Comparison of ENCODE assay signal across 8 cellular contexts in genomic region chr10:1109795-1110673, GRCh38. TPM values are rescaled to one million over a fixed set of nuclear protein-coding genes. Genes with fewer than 3 reads are reported as not detected.
DNase-seq lines count a peak whose midpoint lies in the region; ATAC-seq, FAIRE-seq and TF ChIP-seq lines count a peak whose summit lies in the region.

No MANE protein-coding gene starts in this region.

- FAIRE-seq in bronchial epithelial cell (lab: Jason Lieb, UNC) = no peak

- H3K27me3 ChIP-seq in WERI-Rb-1 (ENCODE audit: insufficient read depth, low read depth, severe bottlenecking) = no peaks in the 10 kb centered on the region
- H3K27me3 ChIP-seq in bronchial epithelial cell (ENCODE audit: control insufficient read depth, insufficient read depth, low read length) = no peaks in the 10 kb centered on the region

- H3K4me3 ChIP-seq in WERI-Rb-1 (ENCODE audit: low read depth, low read length) (no peak overlapping the region), bronchial epithelial cell (ENCODE audit: low read depth, low read length) (no peak overlapping the region)

- no peaks in the 10 kb centered on the region for H3K36me3 ChIP-seq in WERI-Rb-1
- H3K36me3 ChIP-seq in bronchial epithelial cell (ENCODE audit: control insufficient read depth, insufficient read depth, low read length) = peaks cover 29% of the 10 kb centered on the region

- TF ChIP-seq CTCF in GM10266 (IDR thresholded peaks at IDR 0.05; ENCODE audit: control insufficient read depth, insufficient read depth, low read depth, missing control alignments) (peak; percentile 68), WERI-Rb-1 (IDR thresholded peaks at IDR 0.05; ENCODE audit: low read depth, low read length) (peak; percentile 54), bronchial epithelial cell (IDR thresholded peaks at IDR 0.05; ENCODE audit: insufficient read depth, low read length, severe bottlenecking) (peak; percentile 61)

- H3K9me3 ChIP-seq in WERI-Rb-1 (ENCODE audit: severe bottlenecking) = no peaks in the 10 kb centered on the region

- peak; percentile 81 for ATAC-seq in GM21786 (IDR thresholded peaks at IDR 0.05; ENCODE audit: unreplicated experiment)
- peak; percentile 61 for ATAC-seq in left lobe of liver

- DNase-seq in GM10266 (ENCODE audit: extremely low spot score) (peak; percentile 80), Kasumi-1 (lab: John Stamatoyannopoulos, UW) (peak; percentile 86 to 94), WERI-Rb-1 (peak; percentile 30), bronchial epithelial cell (ENCODE audit: low read depth) (peak; percentile 86), left lobe of liver (ENCODE audit: low spot score) (no peak), NCI-H128 (lab: John Stamatoyannopoulos, UW; ENCODE audit: unreplicated experiment) (no peak)
- DNase-seq in stimulated activated CD4-positive, alpha-beta T cell treated with anti-CD3 and anti-CD28 coated beads, TNF-alpha, amount 100 ng/mL, for 24 hours (ENCODE audit: low read depth in 3 of 3) = peak; percentile 55 to 74 (median 62)

- H3K27ac ChIP-seq in WERI-Rb-1 = no peak overlapping the region

RNA-seq across cellular contexts. Expression of gene WDR37, which starts 53.8 kb away (rescaled TPM):
- total RNA-seq in bronchial epithelial cell (11.1 and 11.3 TPM in 2 replicates), left lobe of liver (8.5 TPM)

Comparison
In these comparisons a context has a peak if more than half of its experiments do, and no peak if none do; other contexts are left out.
1. DNase-seq: peak in GM10266 (single experiment), Kasumi-1 (2 of 2), WERI-Rb-1 (single experiment), bronchial epithelial cell (single experiment) and stimulated activated CD4-positive, alpha-beta T cell treated with anti-CD3 and anti-CD28 coated beads, TNF-alpha, amount 100 ng/mL, for 24 hours (3 of 3); none in left lobe of liver (single experiment) and NCI-H128 (single experiment).
2. Peak in every context shown above with its lines, with median percentiles within 50 percentile points of each other: CTCF ChIP-seq.